In the genomic region with DNA sequence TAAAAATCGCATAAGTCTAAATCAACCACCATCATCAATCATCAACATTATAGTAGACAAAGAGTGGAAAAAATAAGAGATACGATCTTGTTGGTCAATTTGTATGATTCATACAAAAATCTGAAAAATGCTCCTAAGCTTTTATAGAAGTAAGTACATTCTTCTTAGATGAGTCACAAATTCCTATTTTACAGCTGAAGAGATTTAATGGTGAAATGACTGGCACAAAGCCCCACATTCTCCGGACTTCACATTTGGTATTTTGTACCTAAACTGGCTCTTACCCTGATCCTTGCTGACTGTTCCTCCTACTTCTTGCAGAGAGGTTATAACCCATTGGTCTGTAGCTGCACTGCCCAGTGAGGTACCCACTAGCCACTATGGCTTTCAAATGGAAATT, we compare ENCODE assay signal across 12 cellular contexts. TPM values are rescaled to one million over a fixed set of nuclear protein-coding genes. Genes with fewer than 3 reads are reported as not detected.
DNase-seq lines count a peak whose midpoint lies in the region; ATAC-seq, FAIRE-seq and TF ChIP-seq lines count a peak whose summit lies in the region.
"Had no signal": no experiment of that assay in that cellular context is flagged by ENCODE, and none has a peak within 500 bp of the region (broad histone marks: within the 10 kb centered on the region; RNA-seq: fewer than 3 reads in every experiment).

No MANE protein-coding gene starts in this region.

- H3K4me3 ChIP-seq in HepG2 (replicated peaks in 1 of 3; ENCODE audit: insufficient read depth in 1 of 3, low read depth in 2 of 3, low read length in 3 of 3) (no peak overlapping the region), right lobe of liver (no peak overlapping the region), fibroblast of the aortic adventitia (ENCODE audit: low read depth, low read length) (no peak overlapping the region)
- H3K4me3 ChIP-seq in effector memory CD4-positive, alpha-beta T cell (ENCODE audit: insufficient read depth, low read depth, low read length, poor library complexity, severe bottlenecking), result no peak overlapping the region
- H3K4me3 ChIP-seq: BLaER1, cardiac muscle cell, SK-N-MC had no signal

- DNase-seq in HepG2 (ENCODE audit: low spot score) (peak; percentile 10), right lobe of liver (no peak), SW 1271 (lab: John Stamatoyannopoulos, UW) (peak; percentile 54 to 92), fibroblast of the aortic adventitia (ENCODE audit: low read depth) (peak; percentile 94), germinal center (ENCODE audit: low spot score) (no peak), midbrain (lab: John Stamatoyannopoulos, UW) (no peak), NCI-H2107 treated with DMSO at 0.1 percent for 48 hours (lab: John Stamatoyannopoulos, UW; ENCODE audit: unreplicated experiment) (no peak)
- no peak for DNase-seq in effector memory CD4-positive, alpha-beta T cell
- DNase-seq: activated CD4-positive, alpha-beta memory T cell treated with anti-CD3 and anti-CD28 coated beads for 36 hours had no signal

- 9% methylated on average over 3 of the region's 3 CpGs for WGBS in HepG2 (ENCODE audit: low lambda C conversion rate)
- WGBS in right lobe of liver (ENCODE audit: insufficient coverage, low coverage, low lambda C conversion rate, missing lambda C conversion rate), result 42% methylated on average over 3 of the region's 3 CpGs

- no peak overlapping the region for H3K4me2 ChIP-seq in HepG2 (ENCODE audit: low read depth, low read length)
- H3K4me2 ChIP-seq: BLaER1 had no signal

- TF ChIP-seq POLR2A in HepG2 (IDR thresholded peaks at IDR 0.05; ENCODE audit: insufficient read depth in 1 of 2, low read depth in 2 of 2, low read length in 2 of 2) (no peak), right lobe of liver (IDR thresholded peaks at IDR 0.05) (no peak)

- no peak overlapping the region for H3K9ac ChIP-seq in HepG2 (ENCODE audit: insufficient read depth, low read depth, low read length)
- H3K9ac ChIP-seq: BLaER1 had no signal

- H3K9me3 ChIP-seq in HepG2 (ENCODE audit: low read length), result no peaks in the 10 kb centered on the region
- no peaks in the 10 kb centered on the region for H3K9me3 ChIP-seq in right lobe of liver
- no peaks in the 10 kb centered on the region for H3K9me3 ChIP-seq in effector memory CD4-positive, alpha-beta T cell (ENCODE audit: control insufficient read depth, low read length)
- H3K9me3 ChIP-seq: BLaER1 had no signal

- intact Hi-C loops in HepG2 (cut with micrococcal nuclease; ENCODE audit: unreplicated experiment), result loop anchor here (5.0 kb wide), 1 partner anchor 870 kb away; no protein-coding TSS in a partner anchor
- intact Hi-C loops in right lobe of liver (cut with DNase I), result no loop called here

- no peaks in the 10 kb centered on the region for H4K20me1 ChIP-seq in HepG2 (ENCODE audit: insufficient read depth, low read length)
- H4K20me1 ChIP-seq: BLaER1 had no signal

- no peak for TF ChIP-seq RAD21 in HepG2 (CRISPR knock-in tag; IDR thresholded peaks at IDR 0.05)

- TF ChIP-seq EP300 in HepG2 (IDR thresholded peaks at IDR 0.05; ENCODE audit: low read depth in 2 of 2, low read length in 2 of 2) (no peak), HepG2 (CRISPR knock-in tag; IDR thresholded peaks at IDR 0.05; ENCODE audit: borderline replicate concordance) (no peak)

- peaks cover 34% of the 10 kb centered on the region for H3K4me1 ChIP-seq in HepG2 (ENCODE audit: insufficient read depth, low read length)
- H3K4me1 ChIP-seq in right lobe of liver, result no peaks in the 10 kb centered on the region
- H3K4me1 ChIP-seq in effector memory CD4-positive, alpha-beta T cell (ENCODE audit: control insufficient read depth, insufficient read depth, low read length, poor library complexity, severe bottlenecking), result no peaks in the 10 kb centered on the region

- no peak overlapping the region for H3K27ac ChIP-seq in HepG2 (ENCODE audit: extremely low read length, insufficient read depth, low read length)
- no peak overlapping the region for H3K27ac ChIP-seq in right lobe of liver
- H3K27ac ChIP-seq in effector memory CD4-positive, alpha-beta T cell (ENCODE audit: insufficient read depth, low read length, poor library complexity, severe bottlenecking), result no peak overlapping the region
- H3K27ac ChIP-seq: BLaER1, cardiac muscle cell had no signal

- no peak overlapping the region for H2AFZ ChIP-seq in HepG2 (ENCODE audit: low read length)

- TF ChIP-seq CTCF in HepG2 (CRISPR knock-in tag; IDR thresholded peaks at IDR 0.05) (no peak), right lobe of liver (IDR thresholded peaks at IDR 0.05) (no peak), fibroblast of the aortic adventitia (IDR thresholded peaks at IDR 0.05; ENCODE audit: insufficient read depth, low read length) (no peak)

- no peak for FAIRE-seq in HepG2 (lab: Jason Lieb, UNC)

- in situ Hi-C loops in HepG2 (cut with HindIII; ENCODE audit: extremely low pct_ligation_motif_present, low pct_unique_long_range_greater_than_20kb), result no loop called here

- POLR2A ChIA-PET in HepG2 (lab: Yijun Ruan, JAX), result no interaction called here

- H3K27me3 ChIP-seq in HepG2 (ENCODE audit: control insufficient read depth in 1 of 2, insufficient read depth in 2 of 2, low read length in 2 of 2), result no peaks in the 10 kb centered on the region
- no peaks in the 10 kb centered on the region for H3K27me3 ChIP-seq in right lobe of liver
- H3K27me3 ChIP-seq in effector memory CD4-positive, alpha-beta T cell (replicated peaks; ENCODE audit: control insufficient read depth, insufficient read depth, low read length, poor library complexity, severe bottlenecking), result no peaks in the 10 kb centered on the region
- H3K27me3 ChIP-seq: BLaER1, cardiac muscle cell had no signal

- no peaks in the 10 kb centered on the region for H3K79me2 ChIP-seq in HepG2 (ENCODE audit: insufficient read depth, low read length)

- ATAC-seq in HepG2 (no peak), right lobe of liver (no peak)

- no peaks in the 10 kb centered on the region for H3K36me3 ChIP-seq in HepG2 (replicated peaks in 1 of 2; ENCODE audit: control insufficient read depth in 1 of 2, insufficient read depth in 2 of 2, low read length in 2 of 2)
- no peaks in the 10 kb centered on the region for H3K36me3 ChIP-seq in right lobe of liver
- no peaks in the 10 kb centered on the region for H3K36me3 ChIP-seq in effector memory CD4-positive, alpha-beta T cell (ENCODE audit: control insufficient read depth, insufficient read depth, low read length)
- H3K36me3 ChIP-seq: BLaER1, cardiac muscle cell had no signal

- CTCF ChIA-PET in HepG2 (lab: Yijun Ruan, JAX; ENCODE audit: low intra/inter-chr PET ratio, low total read pairs), result no interaction called here

- no TSS peak for BruUV-seq in HepG2 (replicated peaks; lab: Mats Ljungman, UMichigan)

TF ChIP-seq in HepG2, 621 proteins besides CTCF, POLR2A, EP300 and RAD21:
- no peak for TF ChIP-seq PCBP1 (IDR thresholded peaks at IDR 0.05; ENCODE audit: borderline replicate concordance, low read depth, low read length)

RNA-seq across cellular contexts. Expression of a gene that starts 29.9 kb away (rescaled TPM):
- total RNA-seq in HepG2 (2016; rRNA removed; fragmentation: Illumina TruSeq; extraction: Trizol) (15.9 and 32.2 TPM in 2 replicates), right lobe of liver (10 to 100 TPM; 14.8 to 18.8 (median 16.7) TPM), fibroblast of the aortic adventitia (ENCODE audit: low replicate concordance) (9.0 and 18.1 TPM in 2 replicates)
- total RNA-seq in HepG2 (2016; cell fraction: cytosol; rRNA removed; fragmentation: Illumina TruSeq; extraction: Trizol; ENCODE audit: low read depth), result 3.0 and 3.7 TPM in 2 replicates
- 17.2 and 31.6 TPM in 2 replicates for total RNA-seq in HepG2 (2016; cell fraction: insoluble cytoplasmic fraction; rRNA removed; fragmentation: Illumina TruSeq; extraction: Trizol)
- 8.9 and 10.3 TPM in 2 replicates for total RNA-seq in HepG2 (2016; cell fraction: membrane; rRNA removed; fragmentation: Illumina TruSeq; extraction: Trizol)
- total RNA-seq in HepG2 (2016; cell fraction: nucleus; rRNA removed; fragmentation: Illumina TruSeq; extraction: Trizol), result 23.8 and 23.9 TPM in 2 replicates
- 11.4 and 12.6 TPM in 2 replicates for polyA plus RNA-seq in HepG2 (2011; rRNA removed)
- 10.2 and 11.6 TPM in 2 replicates for polyA plus RNA-seq in HepG2 (2011; cell fraction: cytosol; rRNA removed)
- polyA plus RNA-seq in HepG2 (2011; cell fraction: nucleus; rRNA removed), result 10.7 and 11.9 TPM in 2 replicates
- 14.5 and 15.6 TPM in 2 replicates for polyA plus RNA-seq in HepG2 (2012)
- 3.0 and 4.0 TPM in 2 replicates for polyA plus RNA-seq in HepG2 (2016; cell fraction: cytosol; fragmentation: Illumina TruSeq; extraction: Trizol; ENCODE audit: low read depth)
- 33.9 and 35.7 TPM in 2 replicates for polyA plus RNA-seq in HepG2 (2016; cell fraction: insoluble cytoplasmic fraction; fragmentation: Illumina TruSeq; extraction: Trizol; ENCODE audit: low read depth)
- polyA plus RNA-seq in HepG2 (2016; cell fraction: membrane; fragmentation: Illumina TruSeq; extraction: Trizol; ENCODE audit: low read depth), result 6.7 and 7.1 TPM in 2 replicates
- 21.1 and 25.8 TPM in 2 replicates for polyA plus RNA-seq in HepG2 (2016; cell fraction: nucleus; fragmentation: Illumina TruSeq; extraction: Trizol; ENCODE audit: insufficient read depth, low read depth)
- polyA minus RNA-seq in HepG2 (2011; rRNA and poly(A)+ RNA removed; ENCODE audit: low replicate concordance), result 12.3 and 16.6 TPM in 2 replicates
- 16.1 and 16.4 TPM in 2 replicates for polyA minus RNA-seq in HepG2 (2011; cell fraction: cytosol; rRNA and poly(A)+ RNA removed)
- polyA minus RNA-seq in HepG2 (2011; cell fraction: nucleus; rRNA and poly(A)+ RNA removed), result 26.9 and 28.1 TPM in 2 replicates

Comparison
In these comparisons a context has a peak if more than half of its experiments do, and no peak if none do; other contexts are left out.
1. DNase-seq: peak in HepG2 (single experiment), SW 1271 (2 of 2) and fibroblast of the aortic adventitia (single experiment); none in right lobe of liver (0 of 3), germinal center (single experiment), midbrain (single experiment), effector memory CD4-positive, alpha-beta T cell (0 of 3) and NCI-H2107 treated with DMSO at 0.1 percent for 48 hours (single experiment).